In genomic region chr2:203533696-203534471, GRCh38 we compare ENCODE assay signal across 8 cellular contexts. TPM values are rescaled to one million over a fixed set of nuclear protein-coding genes. Genes with fewer than 3 reads are reported as not detected.
A peak's percentile ranks its signal among the peaks of the same experiment; 100 is the strongest.
DNase-seq lines count a peak whose midpoint lies in the region; ATAC-seq and TF ChIP-seq lines count a peak whose summit lies in the region.

No MANE protein-coding gene starts in this region.

- TF ChIP-seq EP300 in transverse colon (IDR thresholded peaks at IDR 0.05; ENCODE audit: low read depth), result no peak

- WGBS in mammary epithelial cell (ENCODE audit: low coverage, missing lambda C conversion rate), result 5% methylated on average over 15 of the region's 18 CpGs
- 6 to 10% methylated on average over 18 of the region's 18 CpGs for WGBS in lung, 2 donors
- 8% methylated on average over 9 to 18 of the region's 18 CpGs for WGBS in transverse colon (ENCODE audit: low coverage in 1 of 2), 2 donors

- dilution Hi-C loops in mammary epithelial cell (cut with HindIII; ENCODE audit: low sequenced_read_pairs), result loop anchor here (5.0 kb wide), 2 partner anchors 43 to 153 kb away; no protein-coding TSS in a partner anchor

- H3K4me1 ChIP-seq in mammary epithelial cell (ENCODE audit: insufficient read depth, low read length) (peaks cover 26% of the 10 kb centered on the region), lung (ENCODE audit: control insufficient read depth in 2 of 2, insufficient read depth in 2 of 2, low read length in 2 of 2) (peaks cover 2 to 10% of the 10 kb centered on the region in 2 donors), transverse colon (peaks cover 4 to 23% (median 18%) of the 10 kb centered on the region in 4 donors)

- TSS peak; percentile 27 for BruUV-seq in mammary epithelial cell (replicated peaks; lab: Mats Ljungman, UMichigan)

- peak overlapping the region; percentile 73 for H3K27ac ChIP-seq in mammary epithelial cell (ENCODE audit: insufficient read depth, low read depth, low read length)
- H3K27ac ChIP-seq in lung (ENCODE audit: low read depth in 1 of 2, low read length in 1 of 2), result peak overlapping the region; percentile 9 to 81
- peak overlapping the region; percentile 93 to 97 (median 94) for H3K27ac ChIP-seq in transverse colon

- CTCF ChIA-PET in mammary epithelial cell (lab: Charles Lee; ENCODE audit: low non-redundant PET), result no interaction called here

- no peaks in the 10 kb centered on the region for H3K27me3 ChIP-seq in mammary epithelial cell (ENCODE audit: insufficient read depth, low read length)
- H3K27me3 ChIP-seq in lung (ENCODE audit: control insufficient read depth, insufficient read depth), result no peaks in the 10 kb centered on the region
- no peaks in the 10 kb centered on the region for H3K27me3 ChIP-seq in transverse colon

- H3K9ac ChIP-seq in mammary epithelial cell (ENCODE audit: insufficient read depth, low read length), result peak overlapping the region; percentile 75

- no peak for TF ChIP-seq POLR2A in transverse colon (IDR thresholded peaks at IDR 0.05)

- TF ChIP-seq CTCF in mammary epithelial cell (conservative IDR thresholded peaks at IDR 0.05 in 1 of 2, IDR thresholded peaks at IDR 0.05 in 1 of 2; ENCODE audit: extremely low read depth in 1 of 2, insufficient read depth in 1 of 2, low read depth in 1 of 2, low read length in 2 of 2) (no peak), lung (IDR thresholded peaks at IDR 0.05; ENCODE audit: control extremely low read depth, extremely low read depth) (no peak), transverse colon (IDR thresholded peaks at IDR 0.05) (no peak)

- intact Hi-C loops in mammary epithelial cell (cut with micrococcal nuclease) (loop anchor here (2.0 kb wide), 2 partner anchors 41 to 277 kb away; no protein-coding TSS in a partner anchor), transverse colon (cut with DNase I; ENCODE audit: low total_unique reads) (no loop called here)

- H2AFZ ChIP-seq in mammary epithelial cell (ENCODE audit: low read depth, low read length), result peak overlapping the region; percentile 51

- H3K79me2 ChIP-seq in mammary epithelial cell (ENCODE audit: insufficient read depth, low read length), result peaks cover 58% of the 10 kb centered on the region

- in situ Hi-C loops in mammary epithelial cell (cut with MboI; ENCODE audit: low sequenced_read_pairs in 2 of 2) (no loop called here), transverse colon (cut with MboI; ENCODE audit: low pct_ligation_motif_present in 1 of 4, low pct_unique_long_range_greater_than_20kb in 1 of 4, low sequenced_read_pairs in 3 of 4) (no loop called here)

- no peaks in the 10 kb centered on the region for H4K20me1 ChIP-seq in mammary epithelial cell (ENCODE audit: insufficient read depth, low read length)

- H3K9me3 ChIP-seq in mammary epithelial cell (replicated peaks; ENCODE audit: insufficient read depth, low read length), result no peaks in the 10 kb centered on the region
- no peaks in the 10 kb centered on the region for H3K9me3 ChIP-seq in lung (ENCODE audit: control insufficient read depth in 2 of 2, insufficient read depth in 1 of 2, low read length in 1 of 2)
- no peaks in the 10 kb centered on the region for H3K9me3 ChIP-seq in transverse colon

- peak overlapping the region; percentile 75 for H3K4me2 ChIP-seq in mammary epithelial cell (ENCODE audit: insufficient read depth, low read depth, low read length)

- no peaks in the 10 kb centered on the region for H3K36me3 ChIP-seq in mammary epithelial cell (ENCODE audit: insufficient read depth, low read length)
- H3K36me3 ChIP-seq in lung (ENCODE audit: control insufficient read depth in 2 of 2, insufficient read depth in 2 of 2, low read length in 2 of 2), result no peaks in the 10 kb centered on the region
- no peaks in the 10 kb centered on the region for H3K36me3 ChIP-seq in transverse colon

- ATAC-seq in lung (ENCODE audit: insufficient read depth, low FRiP score), result no peak

- H3K4me3 ChIP-seq in mammary epithelial cell (replicated peaks in 1 of 3; ENCODE audit: insufficient read depth in 1 of 3, low read depth in 2 of 3, low read length in 3 of 3), result peak overlapping the region; percentile 89 to 96 (median 95)
- peak overlapping the region; percentile 70 for H3K4me3 ChIP-seq in lung
- H3K4me3 ChIP-seq in transverse colon, result peak overlapping the region; percentile 75 to 95 (median 79)

- DNase-seq in NCI-H82 (lab: John Stamatoyannopoulos, UW), result peak; percentile 43
- DNase-seq in NCI-H82 treated with DMSO at 0.1 percent for 48 hours (lab: John Stamatoyannopoulos, UW; ENCODE audit: unreplicated experiment), result no peak
- peak; percentile 10 for DNase-seq in NCI-H226
- DNase-seq in mammary epithelial cell, result peak; percentile 67
- DNase-seq in lung (ENCODE audit: low spot score), result no peak
- no peak for DNase-seq in transverse colon
- no peak for DNase-seq in NCI-H345 (lab: John Stamatoyannopoulos, UW)
- no peak for DNase-seq in NCI-H446 (lab: John Stamatoyannopoulos, UW)

RNA-seq across cellular contexts. Expression of gene RAPH1, which starts 1.2 kb away (rescaled TPM):
- total RNA-seq in mammary epithelial cell, result 10 to 100 TPM; 12.5 to 42.2 TPM
- 6.1 TPM for polyA plus RNA-seq in mammary epithelial cell
- polyA minus RNA-seq in mammary epithelial cell, result 51.5 TPM
- total RNA-seq in lung, result 10 to 100 TPM; 60.5 to 62.7 TPM
- polyA plus RNA-seq in lung, result 1 to 10 TPM; 7.2 to 9.6 TPM
- total RNA-seq in transverse colon, result 100 to 1,000 TPM in 1 of 4 donors, 10 to 100 TPM in 3; 36.0 to 160 (median 41.8) TPM

Comparison
In these comparisons a context has a peak if more than half of its experiments do, and no peak if none do; other contexts are left out.
1. DNase-seq: peak in NCI-H82 (single experiment), NCI-H226 (single experiment) and mammary epithelial cell (single experiment); none in NCI-H82 treated with DMSO at 0.1 percent for 48 hours (single experiment), lung (single experiment), transverse colon (single experiment), NCI-H345 (single experiment) and NCI-H446 (0 of 2).
2. Peak in every context shown above with its lines, with median percentiles within 50 percentile points of each other: H3K27ac ChIP-seq and H3K4me3 ChIP-seq.